ENCODE assay signal across 9 cellular contexts in genomic region chr13:33722216-33722900, GRCh38.
DNase-seq lines count a peak whose midpoint lies in the region; ATAC-seq and TF ChIP-seq lines count a peak whose summit lies in the region.
"Had no signal": no experiment of that assay in that cellular context is flagged by ENCODE, and none has a peak within 500 bp of the region (broad histone marks: within the 10 kb centered on the region; RNA-seq: fewer than 3 reads in every experiment).

No MANE protein-coding gene starts in this region.

- TF ChIP-seq CTCF in fibroblast of the aortic adventitia (IDR thresholded peaks at IDR 0.05; ENCODE audit: insufficient read depth, low read length) = no peak

- H3K27ac Mint-ChIP-seq in activated CD8-positive, alpha-beta memory T cell treated with anti-CD3 and anti-CD28 coated beads, Interleukin-2, amount 10 ng/mL, durations not matched to agents 7 days and 5 days = peak overlapping the region; percentile 65
- H3K27ac Mint-ChIP-seq: endodermal cell had no signal

- peaks cover 1% of the 10 kb centered on the region for H3K36me3 Mint-ChIP-seq in activated CD8-positive, alpha-beta memory T cell treated with anti-CD3 and anti-CD28 coated beads, Interleukin-2, amount 10 ng/mL, durations not matched to agents 7 days and 5 days

- H3K4me3 Mint-ChIP-seq in activated CD8-positive, alpha-beta memory T cell treated with anti-CD3 and anti-CD28 coated beads, Interleukin-2, amount 10 ng/mL, durations not matched to agents 7 days and 5 days = peak overlapping the region; percentile 33
- H3K4me3 Mint-ChIP-seq: endodermal cell had no signal

- peak; percentile 53 for ATAC-seq in activated CD8-positive, alpha-beta memory T cell treated with anti-CD3 and anti-CD28 coated beads, Interleukin-2, amount 10 ng/mL, durations not matched to agents 7 days and 5 days
- ATAC-seq in GM19395 (IDR thresholded peaks at IDR 0.05; ENCODE audit: unreplicated experiment) = no peak

- CTCF ChIA-PET in activated CD8-positive, alpha-beta memory T cell treated with anti-CD3 and anti-CD28 coated beads, Interleukin-2, amount 10 ng/mL, durations not matched to agents 7 days and 5 days (lab: Charles Lee) = interaction anchor here (0.6 to 4.6 kb wide), 6 partner anchors 43 to 1136 kb away, joined by 3 to 34 read pairs (median 8); partner anchors contain the start of gene PDS5B

- H3K4me1 Mint-ChIP-seq in activated CD8-positive, alpha-beta memory T cell treated with anti-CD3 and anti-CD28 coated beads, Interleukin-2, amount 10 ng/mL, durations not matched to agents 7 days and 5 days = peaks cover 19% of the 10 kb centered on the region

- no peak overlapping the region for H3K4me3 ChIP-seq in fibroblast of the aortic adventitia (ENCODE audit: low read depth, low read length)

- H3K27me3 Mint-ChIP-seq in activated CD8-positive, alpha-beta memory T cell treated with anti-CD3 and anti-CD28 coated beads, Interleukin-2, amount 10 ng/mL, durations not matched to agents 7 days and 5 days = no peaks in the 10 kb centered on the region

- DNase-seq in activated CD8-positive, alpha-beta memory T cell treated with anti-CD3 and anti-CD28 coated beads, Interleukin-2, amount 10 ng/mL, durations not matched to agents 7 days and 5 days = no peak
- no peak for DNase-seq in activated CD8-positive, alpha-beta memory T cell treated with anti-CD3 and anti-CD28 coated beads for 24 hours
- DNase-seq in NCI-H748 (lab: John Stamatoyannopoulos, UW; ENCODE audit: unreplicated experiment) = peak; percentile 87
- DNase-seq in fibroblast of the aortic adventitia (ENCODE audit: low read depth) = peak; percentile 51
- peak; percentile 27 for DNase-seq in stromal cell of bone marrow (ENCODE audit: low read depth)
- no peak for DNase-seq in T-helper 9 cell
- DNase-seq in AG20443 (ENCODE audit: low spot score) = no peak
- DNase-seq: endodermal cell had no signal

- no peaks in the 10 kb centered on the region for H3K9me3 Mint-ChIP-seq in activated CD8-positive, alpha-beta memory T cell treated with anti-CD3 and anti-CD28 coated beads, Interleukin-2, amount 10 ng/mL, durations not matched to agents 7 days and 5 days (ENCODE audit: low read depth)
- H3K9me3 Mint-ChIP-seq: endodermal cell had no signal

Comparison
In these comparisons a context has a peak if more than half of its experiments do, and no peak if none do; other contexts are left out.
1. DNase-seq: peak in NCI-H748 (single experiment), fibroblast of the aortic adventitia (single experiment) and stromal cell of bone marrow (single experiment); none in activated CD8-positive, alpha-beta memory T cell treated with anti-CD3 and anti-CD28 coated beads, Interleukin-2, amount 10 ng/mL, durations not matched to agents 7 days and 5 days (single experiment), activated CD8-positive, alpha-beta memory T cell treated with anti-CD3 and anti-CD28 coated beads for 24 hours (single experiment), T-helper 9 cell (single experiment) and AG20443 (single experiment).